ENCODE assay signal across 8 cellular contexts in the genomic region with DNA sequence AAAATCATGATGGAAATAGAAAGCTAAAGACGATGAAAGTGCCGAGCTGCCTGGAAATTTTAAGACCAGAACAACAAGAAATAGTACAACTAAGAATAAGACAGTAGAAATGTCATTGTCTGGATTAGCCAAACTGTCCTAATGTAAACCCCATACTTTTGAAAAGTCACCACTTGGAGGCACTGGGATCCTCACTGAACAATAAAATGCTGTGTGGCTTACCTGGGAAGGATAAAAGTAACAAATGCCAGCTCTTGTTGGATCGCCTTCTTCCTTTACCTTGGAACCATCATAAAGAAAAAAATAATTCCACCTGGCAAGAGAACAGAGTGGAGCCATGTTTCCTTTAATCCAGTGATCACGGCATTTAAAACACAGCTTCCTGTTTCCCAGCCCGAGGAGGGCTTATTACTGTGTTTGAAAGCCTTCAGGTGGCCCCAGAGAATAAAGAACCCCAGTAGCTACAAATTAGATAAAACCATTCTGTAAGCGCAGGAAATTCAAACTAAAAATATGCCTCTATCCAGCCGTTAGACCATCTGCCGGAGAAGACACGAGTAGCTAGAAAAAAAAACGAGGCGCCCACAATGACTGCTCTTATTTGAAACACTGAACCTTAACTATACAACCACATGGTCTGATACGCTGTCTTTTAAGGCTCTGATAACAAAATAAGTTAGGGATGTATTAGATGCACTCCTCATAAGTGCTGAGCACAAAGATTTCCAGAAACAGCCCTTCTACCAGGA. TPM values are rescaled to one million over a fixed set of nuclear protein-coding genes. Genes with fewer than 3 reads are reported as not detected.
A peak's percentile ranks its signal among the peaks of the same experiment; 100 is the strongest.
DNase-seq lines count a peak whose midpoint lies in the region; ATAC-seq and TF ChIP-seq lines count a peak whose summit lies in the region.

No MANE protein-coding gene starts in this region.

- ATAC-seq in central memory CD8-positive, alpha-beta T cell (replicated peaks; ENCODE audit: extremely low read depth, poor library complexity, severe bottlenecking) = no peak
- ATAC-seq in sciatic nerve (no peak), GM19397 (IDR thresholded peaks at IDR 0.05; ENCODE audit: unreplicated experiment) (no peak), GM21381 (IDR thresholded peaks at IDR 0.05; ENCODE audit: unreplicated experiment) (no peak)

- peaks cover 40% of the 10 kb centered on the region for H3K4me1 Mint-ChIP-seq in central memory CD8-positive, alpha-beta T cell
- H3K4me1 Mint-ChIP-seq in nephron = peaks cover 51% of the 10 kb centered on the region

- peaks cover 36% of the 10 kb centered on the region for H3K36me3 Mint-ChIP-seq in central memory CD8-positive, alpha-beta T cell (ENCODE audit: insufficient read depth)
- H3K36me3 Mint-ChIP-seq in nephron (ENCODE audit: low read depth) = peaks cover 33% of the 10 kb centered on the region

- H3K4me3 ChIP-seq in GM06990 (replicated peaks; ENCODE audit: low read depth, low read length) (peak overlapping the region; percentile 48), lower leg skin (ENCODE audit: low read depth, poor library complexity, severe bottlenecking) (no peak overlapping the region)

- DNase-seq in GM06990 (ENCODE audit: extremely low read depth, insufficient read length) (no peak), NCI-H146 treated with DMSO at 0.1 percent for 48 hours (lab: John Stamatoyannopoulos, UW; ENCODE audit: unreplicated experiment) (peak; percentile 65), sciatic nerve (ENCODE audit: low spot score) (no peak), lower leg skin (ENCODE audit: low spot score in 2 of 2) (no peak)
- DNase-seq in central memory CD8-positive, alpha-beta T cell (ENCODE audit: low spot score in 2 of 2) = no peak

- WGBS in lower leg skin, 2 donors = 33 to 34% methylated on average over 12 of the region's 12 CpGs

- H3K27ac Mint-ChIP-seq in central memory CD8-positive, alpha-beta T cell (ENCODE audit: low read depth) = peak overlapping the region; percentile 64
- H3K27ac Mint-ChIP-seq in nephron = peak overlapping the region; percentile 51 to 85 (median 62)

- TF ChIP-seq POLR2A in lower leg skin (IDR thresholded peaks at IDR 0.05) = no peak

- H3K27me3 Mint-ChIP-seq in central memory CD8-positive, alpha-beta T cell = no peaks in the 10 kb centered on the region
- no peaks in the 10 kb centered on the region for H3K27me3 Mint-ChIP-seq in nephron (ENCODE audit: low read depth)

- H3K27me3 ChIP-seq in GM06990 (replicated peaks; ENCODE audit: control insufficient read depth, insufficient read depth, low read length) = no peaks in the 10 kb centered on the region

- intact Hi-C loops in sciatic nerve (cut with DNase I) (no loop called here), lower leg skin (cut with DNase I; ENCODE audit: low total_unique reads) (no loop called here)

- no peaks in the 10 kb centered on the region for H3K9me3 Mint-ChIP-seq in central memory CD8-positive, alpha-beta T cell
- H3K9me3 Mint-ChIP-seq in nephron = no peaks in the 10 kb centered on the region

- peak overlapping the region; percentile 3 for H3K4me3 Mint-ChIP-seq in central memory CD8-positive, alpha-beta T cell
- peak overlapping the region; percentile 31 to 68 (median 52) for H3K4me3 Mint-ChIP-seq in nephron

- no peak for TF ChIP-seq CTCF in GM06990 (IDR thresholded peaks at IDR 0.05; ENCODE audit: insufficient read depth, low read length, poor library complexity, severe bottlenecking)
- TF ChIP-seq CTCF in nephron (IDR thresholded peaks at IDR 0.05; ENCODE audit: unreplicated experiment in 3 of 3) = no peak
- no peak for TF ChIP-seq CTCF in lower leg skin (IDR thresholded peaks at IDR 0.05)

- H3K36me3 ChIP-seq in GM06990 (ENCODE audit: control insufficient read depth, insufficient read depth, low read length) = no peaks in the 10 kb centered on the region

RNA-seq across cellular contexts. Expression of a gene that starts 4.4 kb away (rescaled TPM):
- total RNA-seq in sciatic nerve (42.2 TPM), lower leg skin (10 to 100 TPM; 40.5 to 68.0 (median 47.5) TPM)

RNA-seq across cellular contexts. Expression of a gene that starts 4.5 kb away (rescaled TPM):
- total RNA-seq in sciatic nerve = 16.5 TPM
- 10 to 100 TPM; 10.3 to 21.5 (median 17.3) TPM for total RNA-seq in lower leg skin

RNA-seq across cellular contexts. Expression of a gene that starts 33.1 kb away (rescaled TPM):
- total RNA-seq in sciatic nerve = 28.0 TPM
- 10 to 100 TPM; 29.1 to 55.0 (median 35.7) TPM for total RNA-seq in lower leg skin

RNA-seq across cellular contexts. Expression of a gene that starts 50.2 kb away (rescaled TPM):
- total RNA-seq in sciatic nerve = 1.2 TPM
- 10 to 100 TPM; 18.8 to 31.4 (median 22.2) TPM for total RNA-seq in lower leg skin
